In genomic region chr17:65049085-65049756, GRCh38 we compare ENCODE assay signal across 11 cellular contexts. TPM values are rescaled to one million over a fixed set of nuclear protein-coding genes. Genes with fewer than 3 reads are reported as not detected.
A peak's percentile ranks its signal among the peaks of the same experiment; 100 is the strongest.
DNase-seq lines count a peak whose midpoint lies in the region; TF ChIP-seq lines count a peak whose summit lies in the region.
"Had no signal": no experiment of that assay in that cellular context is flagged by ENCODE, and none has a peak within 500 bp of the region (broad histone marks: within the 10 kb centered on the region; RNA-seq: fewer than 3 reads in every experiment).

No MANE protein-coding gene starts in this region.

- DNase-seq in MCF 10A (ENCODE audit: unreplicated experiment) (no peak), breast epithelium (ENCODE audit: low spot score in 2 of 2) (no peak), OCI-LY7 (ENCODE audit: low spot score) (no peak), esophagus muscularis mucosa (ENCODE audit: extremely low spot score) (no peak), uterus (no peak), lower leg skin (ENCODE audit: low spot score in 2 of 2) (no peak), T-helper 9 cell (no peak)
- DNase-seq: central memory CD4-positive, alpha-beta T cell; NCI-H1092 treated with DMSO at 0.1 percent for 48 hours; small intestine had no signal

- peaks cover 100% of the 10 kb centered on the region for H3K79me2 ChIP-seq in OCI-LY7 (ENCODE audit: insufficient read depth, low read depth, low read length)

- no peak overlapping the region for H3K4me3 Mint-ChIP-seq in MCF 10A (ENCODE audit: unreplicated experiment)

- H3K4me3 ChIP-seq in breast epithelium: no peak overlapping the region
- peak overlapping the region; percentile 24 for H3K4me3 ChIP-seq in OCI-LY7 (ENCODE audit: low read depth, low read length, poor library complexity, severe bottlenecking)
- H3K4me3 ChIP-seq in esophagus muscularis mucosa: no peak overlapping the region
- no peak overlapping the region for H3K4me3 ChIP-seq in urinary bladder (ENCODE audit: low read depth, low read length)
- H3K4me3 ChIP-seq in uterus: no peak overlapping the region
- no peak overlapping the region for H3K4me3 ChIP-seq in lower leg skin (ENCODE audit: low read depth, poor library complexity, severe bottlenecking)

- no TSS peak for BruUV-seq in MCF 10A (replicated peaks; lab: Mats Ljungman, UMichigan)
- BruUV-seq in OCI-LY7 (replicated peaks; lab: Mats Ljungman, UMichigan): no TSS peak

- H3K36me3 ChIP-seq in breast epithelium (no peaks in the 10 kb centered on the region), OCI-LY7 (ENCODE audit: insufficient read depth, low read length) (peaks cover 99% of the 10 kb centered on the region), esophagus muscularis mucosa (peaks cover 11 to 40% (median 27%) of the 10 kb centered on the region in 4 donors), urinary bladder (ENCODE audit: insufficient read depth) (no peaks in the 10 kb centered on the region), uterus (no peaks in the 10 kb centered on the region)

- H3K9me3 Mint-ChIP-seq in MCF 10A (ENCODE audit: unreplicated experiment): no peaks in the 10 kb centered on the region

- WGBS in esophagus muscularis mucosa: 70% methylated on average over 5 of the region's 5 CpGs
- WGBS in urinary bladder: 68% methylated on average over 5 of the region's 5 CpGs
- WGBS in lower leg skin, 2 donors: 58 to 69% methylated on average over 5 of the region's 5 CpGs

- POLR2A ChIA-PET in MCF 10A (lab: Yijun Ruan, JAX) (interaction anchor here (1.1 to 4.2 kb wide), 5 partner anchors 9 to 75 kb away, joined by 3 to 18 read pairs (median 5); no protein-coding TSS in a partner anchor), OCI-LY7 (lab: Charles Lee) (interaction anchor here (0.5 to 2.9 kb wide), 9 partner anchors 10 to 86 kb away, joined by 3 to 12 read pairs (median 3); no protein-coding TSS in a partner anchor)

- peaks cover 30% of the 10 kb centered on the region for H3K4me1 Mint-ChIP-seq in MCF 10A (ENCODE audit: insufficient read depth, unreplicated experiment)

- CTCF ChIA-PET in MCF 10A (lab: Yijun Ruan, JAX) (interaction anchor here (1.0 kb wide), 1 partner anchor 87 kb away, joined by 4 read pairs; no protein-coding TSS in a partner anchor), OCI-LY7 (lab: Charles Lee; ENCODE audit: unreplicated experiment) (interaction anchor here (0.7 kb wide), 1 partner anchor 51 kb away, joined by 3 read pairs; no protein-coding TSS in a partner anchor)

- TF ChIP-seq EP300 in esophagus muscularis mucosa (IDR thresholded peaks at IDR 0.05): no peak

- H3K9me2 ChIP-seq in OCI-LY7 (ENCODE audit: insufficient read depth, low read length): no peaks in the 10 kb centered on the region

- H3K27ac ChIP-seq in breast epithelium (peak overlapping the region in 1 of 2 donors; percentile 42), OCI-LY7 (ENCODE audit: low read depth, low read length, poor library complexity, severe bottlenecking) (peak overlapping the region; percentile 56), esophagus muscularis mucosa (replicated peaks in 1 of 4) (peak overlapping the region; percentile 59 to 72 (median 70)), urinary bladder (ENCODE audit: low read depth) (peak overlapping the region; percentile 82), uterus (no peak overlapping the region)

- H3K27me3 Mint-ChIP-seq in MCF 10A (ENCODE audit: insufficient read depth, unreplicated experiment): no peaks in the 10 kb centered on the region

- peak overlapping the region; percentile 68 for H3K4me2 ChIP-seq in OCI-LY7 (ENCODE audit: low read length)

- H3K27me3 ChIP-seq in breast epithelium (no peaks in the 10 kb centered on the region), esophagus muscularis mucosa (no peaks in the 10 kb centered on the region), uterus (no peaks in the 10 kb centered on the region)

- no peaks in the 10 kb centered on the region for H3K9me3 ChIP-seq in breast epithelium
- no peaks in the 10 kb centered on the region for H3K9me3 ChIP-seq in OCI-LY7 (ENCODE audit: low read length)
- H3K9me3 ChIP-seq in esophagus muscularis mucosa: no peaks in the 10 kb centered on the region
- H3K9me3 ChIP-seq in uterus: no peaks in the 10 kb centered on the region

- intact Hi-C loops in MCF 10A (cut with micrococcal nuclease): no loop called here
- intact Hi-C loops in breast epithelium (cut with DNase I; ENCODE audit: low total_unique reads): no loop called here
- intact Hi-C loops in OCI-LY7 (cut with micrococcal nuclease; ENCODE audit: unreplicated experiment): no loop called here
- intact Hi-C loops in esophagus muscularis mucosa (cut with DNase I): no loop called here
- intact Hi-C loops in uterus (cut with DNase I; ENCODE audit: low total_unique reads): no loop called here
- intact Hi-C loops in lower leg skin (cut with DNase I; ENCODE audit: low total_unique reads): no loop called here

- peak overlapping the region; percentile 54 for H3K27ac Mint-ChIP-seq in MCF 10A (ENCODE audit: low read depth, unreplicated experiment)

- H4K20me1 ChIP-seq in OCI-LY7 (ENCODE audit: insufficient read depth, low read length): peaks cover 53% of the 10 kb centered on the region

- peaks cover 76% of the 10 kb centered on the region for H3K36me3 Mint-ChIP-seq in MCF 10A (ENCODE audit: insufficient read depth, unreplicated experiment)

- H2AFZ ChIP-seq in OCI-LY7 (ENCODE audit: low read length): no peak overlapping the region

- H3K4me1 ChIP-seq in breast epithelium (peaks cover 0 to 9% of the 10 kb centered on the region in 2 donors), OCI-LY7 (ENCODE audit: insufficient read depth, low read length, poor library complexity, severe bottlenecking) (peaks cover 96% of the 10 kb centered on the region), esophagus muscularis mucosa (peaks cover 46 to 100% (median 94%) of the 10 kb centered on the region in 4 donors), urinary bladder (ENCODE audit: insufficient read depth) (peaks cover 2% of the 10 kb centered on the region), uterus (peaks cover 8 to 12% of the 10 kb centered on the region in 2 donors)

- TF ChIP-seq POLR2A in breast epithelium (IDR thresholded peaks at IDR 0.05) (no peak), esophagus muscularis mucosa (IDR thresholded peaks at IDR 0.05; ENCODE audit: low read depth) (no peak), uterus (IDR thresholded peaks at IDR 0.05) (no peak), lower leg skin (IDR thresholded peaks at IDR 0.05) (no peak)

- TF ChIP-seq CTCF in MCF 10A (IDR thresholded peaks at IDR 0.05; ENCODE audit: unreplicated experiment) (no peak), breast epithelium (IDR thresholded peaks at IDR 0.05) (no peak), OCI-LY7 (conservative IDR thresholded peaks at IDR 0.05; ENCODE audit: low read length) (no peak), esophagus muscularis mucosa (IDR thresholded peaks at IDR 0.05) (no peak), uterus (IDR thresholded peaks at IDR 0.05) (no peak), lower leg skin (IDR thresholded peaks at IDR 0.05) (no peak)

RNA-seq across cellular contexts. Expression of gene GNA13, which starts 7.3 kb away (rescaled TPM):
- total RNA-seq in MCF 10A (2022): 32.1 and 33.2 TPM in 2 replicates
- 10 to 100 TPM; 42.9 to 74.6 (median 47.8) TPM for total RNA-seq in breast epithelium
- total RNA-seq in OCI-LY7 (2014; rRNA removed; shearing (Covaris generic)): 70.6 and 76.5 TPM in 2 replicates
- 136 and 141 TPM in 2 replicates for total RNA-seq in OCI-LY7 (2022)
- total RNA-seq in esophagus muscularis mucosa: 10 to 100 TPM; 54.2 to 79.6 (median 69.2) TPM
- 106 TPM for total RNA-seq in urinary bladder
- 27.8 TPM for polyA plus RNA-seq in urinary bladder
- total RNA-seq in uterus: 100 to 1,000 TPM in 1 of 4 donors, 10 to 100 TPM in 3; 20.2 to 103 (median 51.0) TPM
- 10 to 100 TPM; 36.5 to 52.1 (median 45.2) TPM for total RNA-seq in lower leg skin

Comparison
In these comparisons a context has a peak if more than half of its experiments do, and no peak if none do; other contexts are left out.
1. H3K27ac ChIP-seq: peak in OCI-LY7 (single experiment), esophagus muscularis mucosa (4 of 4) and urinary bladder (single experiment); none in uterus (0 of 2).